Comparison of ENCODE assay signal across 8 cellular contexts in genomic region chr6:3850451-3851203, GRCh38. TPM values are rescaled to one million over a fixed set of nuclear protein-coding genes. Genes with fewer than 3 reads are reported as not detected.
DNase-seq lines count a peak whose midpoint lies in the region; ATAC-seq and TF ChIP-seq lines count a peak whose summit lies in the region.

No MANE protein-coding gene starts in this region.

- H3K36me3 ChIP-seq in heart left ventricle = no peaks in the 10 kb centered on the region
- no peaks in the 10 kb centered on the region for H3K36me3 ChIP-seq in mucosa of descending colon (ENCODE audit: low read depth)
- no peaks in the 10 kb centered on the region for H3K36me3 ChIP-seq in thoracic aorta
- no peaks in the 10 kb centered on the region for H3K36me3 ChIP-seq in colonic mucosa

- peak overlapping the region in 8 of 12 donors; percentile 41 to 69 (median 58) for H3K4me3 ChIP-seq in heart left ventricle
- H3K4me3 ChIP-seq in mucosa of descending colon = no peak overlapping the region
- H3K4me3 ChIP-seq in thoracic aorta = peak overlapping the region; percentile 71
- H3K4me3 ChIP-seq in colonic mucosa = no peak overlapping the region

- H3K9ac ChIP-seq in colonic mucosa (ENCODE audit: low read depth in 2 of 2, low read length in 2 of 2) = no peak overlapping the region

- H3K4me3 Mint-ChIP-seq in activated T-helper 2 cell treated with anti-CD3 and anti-CD28 coated beads, Interferon-gamma antibody, Interleukin-2, Interleukin-4, amounts not matched to agents 10 μg/mL and 5 μg/mL and 100 μg/mL, durations not matched to agents 14 hours and 24 hours and 36 hours (ENCODE audit: low read depth) = peak overlapping the region; percentile 49

- H3K9me3 ChIP-seq in heart left ventricle = no peaks in the 10 kb centered on the region
- H3K9me3 ChIP-seq in mucosa of descending colon = no peaks in the 10 kb centered on the region
- no peaks in the 10 kb centered on the region for H3K9me3 ChIP-seq in thoracic aorta
- no peaks in the 10 kb centered on the region for H3K9me3 ChIP-seq in colonic mucosa

- TF ChIP-seq CTCF in heart left ventricle (IDR thresholded peaks at IDR 0.05) (no peak), mucosa of descending colon (IDR thresholded peaks at IDR 0.05) (no peak), thoracic aorta (IDR thresholded peaks at IDR 0.05) (no peak), colonic mucosa (IDR thresholded peaks at IDR 0.05) (no peak)

- no peak for TF ChIP-seq POLR2A in heart left ventricle (IDR thresholded peaks at IDR 0.05)

- H3K4me1 Mint-ChIP-seq in activated T-helper 2 cell treated with anti-CD3 and anti-CD28 coated beads, Interferon-gamma antibody, Interleukin-2, Interleukin-4, amounts not matched to agents 10 μg/mL and 5 μg/mL and 100 μg/mL, durations not matched to agents 14 hours and 24 hours and 36 hours (ENCODE audit: low read depth) = peaks cover 22% of the 10 kb centered on the region

- H3K4me1 ChIP-seq in heart left ventricle (peaks cover 0 to 20% (median 2%) of the 10 kb centered on the region in 12 donors), mucosa of descending colon (ENCODE audit: low read depth) (no peaks in the 10 kb centered on the region), thoracic aorta (ENCODE audit: control insufficient read depth in 1 of 2, low read depth in 2 of 2) (peaks cover 7 to 44% of the 10 kb centered on the region in 2 donors), colonic mucosa (no peaks in the 10 kb centered on the region)

- intact Hi-C loops in heart left ventricle (cut with DNase I) (no loop called here), Right ventricle myocardium superior (cut with DNase I) (no loop called here), mucosa of descending colon (cut with DNase I, micrococcal nuclease) (no loop called here), colonic mucosa (cut with DNase I) (no loop called here)
- intact Hi-C loops in activated T-helper 2 cell treated with anti-CD3 and anti-CD28 coated beads, Interferon-gamma antibody, Interleukin-2, Interleukin-4, amounts not matched to agents 10 μg/mL and 5 μg/mL and 100 μg/mL, durations not matched to agents 14 hours and 24 hours and 36 hours (cut with micrococcal nuclease) = no loop called here

- H3K36me3 Mint-ChIP-seq in activated T-helper 2 cell treated with anti-CD3 and anti-CD28 coated beads, Interferon-gamma antibody, Interleukin-2, Interleukin-4, amounts not matched to agents 10 μg/mL and 5 μg/mL and 100 μg/mL, durations not matched to agents 14 hours and 24 hours and 36 hours (ENCODE audit: low read depth) = peaks cover 10% of the 10 kb centered on the region

- ATAC-seq in heart left ventricle = no peak
- no peak for ATAC-seq in Right ventricle myocardium superior (ENCODE audit: poor library complexity)
- ATAC-seq in mucosa of descending colon = no peak
- no peak for ATAC-seq in thoracic aorta (ENCODE audit: insufficient number of reproducible peaks, low FRiP score, low read depth)
- ATAC-seq in GM21447 (IDR thresholded peaks at IDR 0.05; ENCODE audit: unreplicated experiment) = no peak

- peak overlapping the region; percentile 8 for H3K27ac Mint-ChIP-seq in activated T-helper 2 cell treated with anti-CD3 and anti-CD28 coated beads, Interferon-gamma antibody, Interleukin-2, Interleukin-4, amounts not matched to agents 10 μg/mL and 5 μg/mL and 100 μg/mL, durations not matched to agents 14 hours and 24 hours and 36 hours

- H3K27ac ChIP-seq in heart left ventricle (peak overlapping the region in 1 of 12 donors; percentile 76), thoracic aorta (no peak overlapping the region), colonic mucosa (no peak overlapping the region)

- no peak for DNase-seq in heart left ventricle
- no peak for DNase-seq in Right ventricle myocardium superior
- DNase-seq in activated T-helper 2 cell treated with anti-CD3 and anti-CD28 coated beads, Interferon-gamma antibody, Interleukin-2, Interleukin-4, amounts not matched to agents 10 μg/mL and 5 μg/mL and 100 μg/mL, durations not matched to agents 14 hours and 24 hours and 36 hours (ENCODE audit: low spot score) = no peak
- peak in 2 of 3 donors; percentile 29 to 56 for DNase-seq in mucosa of descending colon
- no peak for DNase-seq in thoracic aorta (ENCODE audit: low spot score)
- no peak for DNase-seq in colonic mucosa
- DNase-seq in glomerular visceral epithelial cell (ENCODE audit: extremely low spot score) = no peak

- no peaks in the 10 kb centered on the region for H3K27me3 Mint-ChIP-seq in activated T-helper 2 cell treated with anti-CD3 and anti-CD28 coated beads, Interferon-gamma antibody, Interleukin-2, Interleukin-4, amounts not matched to agents 10 μg/mL and 5 μg/mL and 100 μg/mL, durations not matched to agents 14 hours and 24 hours and 36 hours (ENCODE audit: low read depth)

- H3K27me3 ChIP-seq in heart left ventricle (no peaks in the 10 kb centered on the region), thoracic aorta (replicated peaks; ENCODE audit: insufficient read depth) (no peaks in the 10 kb centered on the region), colonic mucosa (no peaks in the 10 kb centered on the region)

- H3K9me3 Mint-ChIP-seq in activated T-helper 2 cell treated with anti-CD3 and anti-CD28 coated beads, Interferon-gamma antibody, Interleukin-2, Interleukin-4, amounts not matched to agents 10 μg/mL and 5 μg/mL and 100 μg/mL, durations not matched to agents 14 hours and 24 hours and 36 hours = no peaks in the 10 kb centered on the region

- WGBS in heart left ventricle, 4 donors = 93 to 97% (median 95%) methylated on average over 30 to 33 of the region's 33 CpGs

RNA-seq across cellular contexts. Expression of gene FAM50B, which starts 1.5 kb away (rescaled TPM):
- 10 to 100 TPM; 13.6 to 29.1 (median 21.5) TPM for total RNA-seq in heart left ventricle
- polyA plus RNA-seq in heart left ventricle = 10 to 100 TPM; 11.7 to 23.3 TPM
- total RNA-seq in Right ventricle myocardium superior = 28.9 TPM
- total RNA-seq in activated T-helper 2 cell treated with anti-CD3 and anti-CD28 coated beads, Interferon-gamma antibody, Interleukin-2, Interleukin-4, amounts not matched to agents 10 μg/mL and 5 μg/mL and 100 μg/mL, durations not matched to agents 14 hours and 24 hours and 36 hours = 9.1 and 10.0 TPM in 2 replicates
- 10 to 100 TPM in 1 of 3 donors, 1 to 10 TPM in 2; 3.2 to 14.2 (median 3.3) TPM for total RNA-seq in mucosa of descending colon
- 10 to 100 TPM; 12.4 to 17.3 TPM for total RNA-seq in thoracic aorta
- total RNA-seq in colonic mucosa = 1 to 10 TPM; 3.2 to 3.9 TPM

Comparison
In these comparisons a context has a peak if more than half of its experiments do, and no peak if none do; other contexts are left out.
1. DNase-seq: peak in mucosa of descending colon (2 of 3); none in heart left ventricle (0 of 5), Right ventricle myocardium superior (single experiment), activated T-helper 2 cell treated with anti-CD3 and anti-CD28 coated beads, Interferon-gamma antibody, Interleukin-2, Interleukin-4, amounts not matched to agents 10 μg/mL and 5 μg/mL and 100 μg/mL, durations not matched to agents 14 hours and 24 hours and 36 hours (single experiment), thoracic aorta (single experiment), colonic mucosa (single experiment) and glomerular visceral epithelial cell (single experiment).
2. H3K4me3 ChIP-seq: peak in heart left ventricle (8 of 12) and thoracic aorta (single experiment); none in mucosa of descending colon (single experiment) and colonic mucosa (single experiment).